Comparison of ENCODE assay signal across 8 cellular contexts in genomic region chr7:134546903-134547737, GRCh38. TPM values are rescaled to one million over a fixed set of nuclear protein-coding genes. Genes with fewer than 3 reads are reported as not detected.
A peak's percentile ranks its signal among the peaks of the same experiment; 100 is the strongest.
DNase-seq lines count a peak whose midpoint lies in the region; ATAC-seq and TF ChIP-seq lines count a peak whose summit lies in the region.

No MANE protein-coding gene starts in this region.

- peaks cover 0 to 3% (median 0%) of the 10 kb centered on the region in 3 donors for H3K4me1 Mint-ChIP-seq in CD8-positive, alpha-beta memory T cell
- H3K4me1 Mint-ChIP-seq in activated T-helper 1 cell treated with anti-CD3 and anti-CD28 coated beads, Interleukin-12 subunit alpha, Interleukin-12 subunit beta, Interleukin-2, Interleukin-4 antibody, amounts not matched to agents 30 ng/mL and 10 ng/mL and 1 ng/mL, durations not matched to agents 14 hours and 24 hours and 36 hours (ENCODE audit: low read depth), result peaks cover 12% of the 10 kb centered on the region

- H3K36me3 ChIP-seq in CD8-positive, alpha-beta memory T cell (ENCODE audit: insufficient read depth, low read length), result no peaks in the 10 kb centered on the region
- H3K36me3 ChIP-seq in PC-9 (ENCODE audit: low read depth) (no peaks in the 10 kb centered on the region), neuron (ENCODE audit: insufficient read depth, low read length) (no peaks in the 10 kb centered on the region)

- no peak overlapping the region for H3K27ac Mint-ChIP-seq in CD8-positive, alpha-beta memory T cell
- no peak overlapping the region for H3K27ac Mint-ChIP-seq in activated T-helper 1 cell treated with anti-CD3 and anti-CD28 coated beads, Interleukin-12 subunit alpha, Interleukin-12 subunit beta, Interleukin-2, Interleukin-4 antibody, amounts not matched to agents 30 ng/mL and 10 ng/mL and 1 ng/mL, durations not matched to agents 14 hours and 24 hours and 36 hours

- H4K20me1 ChIP-seq in PC-9 (ENCODE audit: insufficient read depth), result no peaks in the 10 kb centered on the region

- no TSS peak for BruUV-seq in PC-9 (replicated peaks; lab: Mats Ljungman, UMichigan)

- H3K36me3 Mint-ChIP-seq in CD8-positive, alpha-beta memory T cell, result no peaks in the 10 kb centered on the region
- no peaks in the 10 kb centered on the region for H3K36me3 Mint-ChIP-seq in activated T-helper 1 cell treated with anti-CD3 and anti-CD28 coated beads, Interleukin-12 subunit alpha, Interleukin-12 subunit beta, Interleukin-2, Interleukin-4 antibody, amounts not matched to agents 30 ng/mL and 10 ng/mL and 1 ng/mL, durations not matched to agents 14 hours and 24 hours and 36 hours (ENCODE audit: low read depth)

- H2AFZ ChIP-seq in PC-9 (no peak overlapping the region; the same call in 1 of the 2 replicates), neuron (ENCODE audit: low read depth, low read length) (peak overlapping the region; percentile 31)

- no peaks in the 10 kb centered on the region for H3K9me3 Mint-ChIP-seq in CD8-positive, alpha-beta memory T cell
- H3K9me3 Mint-ChIP-seq in activated T-helper 1 cell treated with anti-CD3 and anti-CD28 coated beads, Interleukin-12 subunit alpha, Interleukin-12 subunit beta, Interleukin-2, Interleukin-4 antibody, amounts not matched to agents 30 ng/mL and 10 ng/mL and 1 ng/mL, durations not matched to agents 14 hours and 24 hours and 36 hours, result no peaks in the 10 kb centered on the region

- intact Hi-C loops in PC-9 (cut with micrococcal nuclease; ENCODE audit: unreplicated experiment), result loop anchor here (1.0 kb wide), 5 partner anchors 15 to 115 kb away; no protein-coding TSS in a partner anchor
- intact Hi-C loops in activated T-helper 1 cell treated with anti-CD3 and anti-CD28 coated beads, Interleukin-12 subunit alpha, Interleukin-12 subunit beta, Interleukin-2, Interleukin-4 antibody, amounts not matched to agents 30 ng/mL and 10 ng/mL and 1 ng/mL, durations not matched to agents 14 hours and 24 hours and 36 hours (cut with micrococcal nuclease), result loop anchor here (1.0 to 2.0 kb wide), 3 partner anchors 32 to 115 kb away; no protein-coding TSS in a partner anchor

- POLR2A ChIA-PET in CD8-positive, alpha-beta memory T cell (lab: Charles Lee), result no interaction called here
- POLR2A ChIA-PET in PC-9 (lab: Charles Lee; ENCODE audit: unreplicated experiment), result interaction anchor here (0.5 to 0.6 kb wide), 2 partner anchors 19 to 109 kb away, joined by 4 to 22 read pairs; no protein-coding TSS in a partner anchor

- H3K4me1 ChIP-seq in CD8-positive, alpha-beta memory T cell (ENCODE audit: insufficient read depth, low read length), result no peaks in the 10 kb centered on the region
- H3K4me1 ChIP-seq in PC-9 (replicated peaks; ENCODE audit: insufficient read depth) (peaks cover 42% of the 10 kb centered on the region), neuron (ENCODE audit: insufficient read depth, low read length) (peaks cover 22% of the 10 kb centered on the region)

- H3K9me3 ChIP-seq in CD8-positive, alpha-beta memory T cell (ENCODE audit: low read length), result no peaks in the 10 kb centered on the region
- H3K9me3 ChIP-seq in PC-9 (ENCODE audit: insufficient read depth, low read depth) (no peaks in the 10 kb centered on the region), neuron (ENCODE audit: low read length) (no peaks in the 10 kb centered on the region)

- no peaks in the 10 kb centered on the region for H3K27me3 ChIP-seq in CD8-positive, alpha-beta memory T cell (ENCODE audit: insufficient read depth, low read length, poor library complexity, severe bottlenecking)
- H3K27me3 ChIP-seq in PC-9 (ENCODE audit: insufficient read depth, low read depth) (no peaks in the 10 kb centered on the region), neuron (ENCODE audit: insufficient read depth, low read length) (peaks cover 14% of the 10 kb centered on the region)

- H3K4me2 ChIP-seq in PC-9, result peak overlapping the region; percentile 74

- TF ChIP-seq CTCF in PC-9 (conservative IDR thresholded peaks at IDR 0.05) (peak; percentile 97), fibroblast of villous mesenchyme (IDR thresholded peaks at IDR 0.05; ENCODE audit: insufficient read depth, low read depth, low read length) (peak; percentile 82)

- no peaks in the 10 kb centered on the region for H3K9me2 ChIP-seq in PC-9 (ENCODE audit: insufficient read depth)

- CTCF ChIA-PET in CD8-positive, alpha-beta memory T cell (lab: Charles Lee), result interaction anchor here (1.0 to 5.4 kb wide), 9 partner anchors 10 to 117 kb away, joined by 3 to 72 read pairs (median 5); no protein-coding TSS in a partner anchor
- CTCF ChIA-PET in PC-9 (lab: Charles Lee), result interaction anchor here (0.6 to 2.0 kb wide), 8 partner anchors 8 to 142 kb away, joined by 3 to 20 read pairs (median 3); partner anchors contain the start of gene AKR1B10

- no peak overlapping the region for H3K4me3 ChIP-seq in CD8-positive, alpha-beta memory T cell (ENCODE audit: low read length)
- H3K4me3 ChIP-seq in PC-9, result peak overlapping the region; percentile 20; the same call in 1 of the 2 replicates
- H3K4me3 ChIP-seq in fibroblast of villous mesenchyme (ENCODE audit: low read depth, low read length), result peak overlapping the region; percentile 60
- H3K4me3 ChIP-seq in neuron (ENCODE audit: low read length), result peak overlapping the region; percentile 45

- H3K79me2 ChIP-seq in PC-9 (ENCODE audit: low read depth), result 0 out of 2 replicates have a peak, but pooled peaks cover 4% of the 10 kb centered on the region

- H3K4me3 Mint-ChIP-seq in CD8-positive, alpha-beta memory T cell, result peak overlapping the region in 2 of 7 donors; percentile 24 to 40
- no peak overlapping the region for H3K4me3 Mint-ChIP-seq in activated T-helper 1 cell treated with anti-CD3 and anti-CD28 coated beads, Interleukin-12 subunit alpha, Interleukin-12 subunit beta, Interleukin-2, Interleukin-4 antibody, amounts not matched to agents 30 ng/mL and 10 ng/mL and 1 ng/mL, durations not matched to agents 14 hours and 24 hours and 36 hours

- peak; percentile 34 for ATAC-seq in GM19463 (IDR thresholded peaks at IDR 0.05; ENCODE audit: unreplicated experiment)

- H3F3A ChIP-seq in PC-9 (ENCODE audit: insufficient read depth, low read depth), result peaks cover 62% of the 10 kb centered on the region

- H3K27ac ChIP-seq in CD8-positive, alpha-beta memory T cell (ENCODE audit: low read depth, low read length), result no peak overlapping the region
- peak overlapping the region; percentile 84 for H3K27ac ChIP-seq in PC-9

- H3K27me3 Mint-ChIP-seq in CD8-positive, alpha-beta memory T cell, result peaks cover 22 to 24% of the 10 kb centered on the region in 2 donors
- H3K27me3 Mint-ChIP-seq in activated T-helper 1 cell treated with anti-CD3 and anti-CD28 coated beads, Interleukin-12 subunit alpha, Interleukin-12 subunit beta, Interleukin-2, Interleukin-4 antibody, amounts not matched to agents 30 ng/mL and 10 ng/mL and 1 ng/mL, durations not matched to agents 14 hours and 24 hours and 36 hours (ENCODE audit: insufficient read depth), result peaks cover 11% of the 10 kb centered on the region

- peak; percentile 34 to 73 (median 44) for DNase-seq in CD8-positive, alpha-beta memory T cell
- DNase-seq in HS-27A (ENCODE audit: low read depth), result peak; percentile 23
- peak in 1 of 2 experiments; percentile 77 for DNase-seq in PC-9
- peak; percentile 32 for DNase-seq in activated T-helper 1 cell treated with anti-CD3 and anti-CD28 coated beads, Interleukin-12 subunit alpha, Interleukin-12 subunit beta, Interleukin-2, Interleukin-4 antibody, amounts not matched to agents 30 ng/mL and 10 ng/mL and 1 ng/mL, durations not matched to agents 14 hours and 24 hours and 36 hours (ENCODE audit: low spot score)
- DNase-seq in fibroblast of villous mesenchyme (ENCODE audit: low read depth), result no peak
- peak; percentile 59 for DNase-seq in stromal cell of bone marrow (ENCODE audit: low read depth)

RNA-seq across cellular contexts. Expression of gene AKR1B15, which starts 1.8 kb away (rescaled TPM):
- not detected for total RNA-seq in CD8-positive, alpha-beta memory T cell
- not detected for polyA plus RNA-seq in CD8-positive, alpha-beta memory T cell
- total RNA-seq in PC-9 (2021), result 3.2 and 3.4 TPM in 2 replicates
- not detected in 2 replicates for total RNA-seq in activated T-helper 1 cell treated with anti-CD3 and anti-CD28 coated beads, Interleukin-12 subunit alpha, Interleukin-12 subunit beta, Interleukin-2, Interleukin-4 antibody, amounts not matched to agents 30 ng/mL and 10 ng/mL and 1 ng/mL, durations not matched to agents 14 hours and 24 hours and 36 hours
- total RNA-seq in fibroblast of villous mesenchyme, result not detected in 2 replicates

RNA-seq across cellular contexts. Expression of gene AKR1B10, which starts 19.8 kb away (rescaled TPM):
- not detected for total RNA-seq in CD8-positive, alpha-beta memory T cell
- not detected for polyA plus RNA-seq in CD8-positive, alpha-beta memory T cell
- total RNA-seq in PC-9 (2021), result 479 and 546 TPM in 2 replicates
- total RNA-seq in activated T-helper 1 cell treated with anti-CD3 and anti-CD28 coated beads, Interleukin-12 subunit alpha, Interleukin-12 subunit beta, Interleukin-2, Interleukin-4 antibody, amounts not matched to agents 30 ng/mL and 10 ng/mL and 1 ng/mL, durations not matched to agents 14 hours and 24 hours and 36 hours, result not detected in 2 replicates
- total RNA-seq in fibroblast of villous mesenchyme, result under 0.01 and 0.43 TPM in 2 replicates

Comparison
In these comparisons a context has a peak if more than half of its experiments do, and no peak if none do; other contexts are left out.
1. RNA of gene AKR1B10, which starts 19.8 kb away (total RNA-seq): 479 to 546 TPM in PC-9; under 0.01 to 0.43 TPM in fibroblast of villous mesenchyme, not detected in CD8-positive, alpha-beta memory T cell and not detected in activated T-helper 1 cell treated with anti-CD3 and anti-CD28 coated beads, Interleukin-12 subunit alpha, Interleukin-12 subunit beta, Interleukin-2, Interleukin-4 antibody, amounts not matched to agents 30 ng/mL and 10 ng/mL and 1 ng/mL, durations not matched to agents 14 hours and 24 hours and 36 hours; every median in the first group is over 100 times any median in the second.